In genomic region chr16:3119701-3120408, GRCh38 we compare ENCODE assay signal across 31 cellular contexts. TPM values are rescaled to one million over a fixed set of nuclear protein-coding genes. Genes with fewer than 3 reads are reported as not detected.
"Had no signal": no experiment of that assay in that cellular context is flagged by ENCODE, and none has a peak within 500 bp of the region (broad histone marks: within the 10 kb centered on the region; RNA-seq: fewer than 3 reads in every experiment).

No MANE protein-coding gene starts in this region.

- ATAC-seq: activated CD4-positive, alpha-beta T cell treated with anti-CD3 and anti-CD28 coated beads for 36 hours; activated CD8-positive, alpha-beta memory T cell treated with anti-CD3 and anti-CD28 coated beads, Interleukin-2, amount 10 ng/mL, durations not matched to agents 7 days and 5 days; activated naive CD4-positive, alpha-beta T cell treated with anti-CD3 and anti-CD28 coated beads, Interleukin-2, amount 50 U/mL, for 72 hours; activated naive CD8-positive, alpha-beta T cell treated with anti-CD3 and anti-CD28 coated beads, Interleukin-2, amount 50 U/mL, for 24 hours; activated T-cell treated with anti-CD3 and anti-CD28 coated beads, Interleukin-2, amount 50 U/mL, for 4 hours; body of pancreas; Right ventricle myocardium inferior had no signal

- H3K4me2 ChIP-seq: SK-N-SH had no signal

- H3K27ac ChIP-seq: ascending aorta, body of pancreas, SJCRH30, VCaP had no signal

- H3K27me3 ChIP-seq: ascending aorta, body of pancreas, MG63, SJCRH30 had no signal

- H3K9me3 ChIP-seq: ascending aorta, body of pancreas, MG63, SJCRH30, SK-N-SH had no signal

- H3K4me3 ChIP-seq: ascending aorta, body of pancreas, MG63, SJCRH30 had no signal

- H3K9ac ChIP-seq: SK-N-SH had no signal

- DNase-seq: activated CD4-positive, alpha-beta T cell treated with anti-CD3 and anti-CD28 coated beads for 36 hours; activated CD4-positive, alpha-beta T cell treated with anti-CD3 and anti-CD28 coated beads, Interleukin-2, amount 50 U/mL, for 4 hours; activated CD8-positive, alpha-beta memory T cell treated with anti-CD3 and anti-CD28 coated beads, Interleukin-2, amount 10 ng/mL, durations not matched to agents 7 days and 5 days; activated effector memory CD4-positive, alpha-beta T cell treated with anti-CD3 and anti-CD28 coated beads, Interleukin-2, amount 50 U/mL, for 16 hours; activated naive CD4-positive, alpha-beta T cell treated with Interleukin-2 at 50 U/mL for 16 hours; activated naive CD8-positive, alpha-beta T cell treated with anti-CD3 and anti-CD28 coated beads, Interleukin-2, amount 50 U/mL, for 24 hours; activated T-cell treated with anti-CD3 and anti-CD28 coated beads, Interleukin-2, amount 50 U/mL, for 4 hours; amniotic stem cell; body of pancreas; central memory CD4-positive, alpha-beta T cell; MG63; MV-4-11; NCI-H1092 treated with DMSO at 0.1 percent for 48 hours; NCI-H1417 treated with DMSO at 0.1 percent for 48 hours; NCI-H1694; NCI-H2029; NCI-H2107; NCI-H345; NCI-H510A; NCI-H526 treated with DMSO at 0.1 percent for 48 hours; NCI-H82; RPMI8226; SJCRH30; SK-N-SH; T-helper 1 cell had no signal

RNA-seq across cellular contexts. Expression of gene ZNF205, which starts 7.5 kb away (rescaled TPM):
- total RNA-seq: activated CD8-positive, alpha-beta memory T cell treated with anti-CD3 and anti-CD28 coated beads, Interleukin-2, amount 10 ng/mL, durations not matched to agents 7 days and 5 days had no signal

RNA-seq across cellular contexts. Expression of gene ZSCAN10, which starts 20.8 kb away (rescaled TPM):
- total RNA-seq: ascending aorta, body of pancreas, bronchial epithelial cell, Right ventricle myocardium inferior had no signal

RNA-seq across cellular contexts. Expression of gene IL32, which starts 54.4 kb away (rescaled TPM):
- total RNA-seq: OCI-LY7 had no signal
